Comparison of ENCODE assay signal across 7 cellular contexts in genomic region chr13:41310963-41311606, GRCh38.
DNase-seq lines count a peak whose midpoint lies in the region; ATAC-seq and TF ChIP-seq lines count a peak whose summit lies in the region.

Gene NAA16 (plus strand): TSS chr13:41311267. CDS start chr13:41311529, 262 bp downstream.

- DNase-seq in NCI-H2081 treated with DMSO at 0.1 percent for 48 hours (lab: John Stamatoyannopoulos, UW): peak; percentile 21
- DNase-seq in T1000 (lab: John Stamatoyannopoulos, UW): peak; percentile 87
- peak; percentile 93 for DNase-seq in astrocyte of the spinal cord (ENCODE audit: low read depth, low spot score)
- peak; percentile 57 to 98 (median 88) for DNase-seq in hypothalamus (lab: John Stamatoyannopoulos, UW)
- peak; percentile 68 for DNase-seq in retinal pigment epithelial cell (ENCODE audit: low read depth)

- H3K4me3 ChIP-seq in astrocyte of the spinal cord (ENCODE audit: low read depth, low read length) (peak within 1 kb of the TSS; percentile 69), retinal pigment epithelial cell (ENCODE audit: low read length) (peak within 1 kb of the TSS; percentile 94)

- ATAC-seq in GM18511 (IDR thresholded peaks at IDR 0.05; ENCODE audit: unreplicated experiment): peak; percentile 71
- peak; percentile 58 for ATAC-seq in HG02981 (IDR thresholded peaks at IDR 0.05; ENCODE audit: unreplicated experiment)

- in situ Hi-C loops in astrocyte of the spinal cord (cut with HindIII; ENCODE audit: low sequenced_read_pairs): no loop called here

- TF ChIP-seq CTCF in astrocyte of the spinal cord (IDR thresholded peaks at IDR 0.05; ENCODE audit: low read depth, low read length) (no peak), retinal pigment epithelial cell (conservative IDR thresholded peaks at IDR 0.05; ENCODE audit: low read depth, low read length) (no peak)

Comparison
In these comparisons a context has a peak if more than half of its experiments do, and no peak if none do; other contexts are left out.
1. Peak in every context shown above with its lines: DNase-seq, ATAC-seq and H3K4me3 ChIP-seq.
2. DNase-seq: peak in every context shown above with its lines; median percentile 93 in astrocyte of the spinal cord; 88 in hypothalamus; 87 in T1000; 68 in retinal pigment epithelial cell; 21 in NCI-H2081 treated with DMSO at 0.1 percent for 48 hours.